Comparison of ENCODE assay signal across 12 cellular contexts in genomic region chr22:26321469-26321913, GRCh38.
DNase-seq lines count a peak whose midpoint lies in the region; ATAC-seq and TF ChIP-seq lines count a peak whose summit lies in the region.
"Had no signal": no experiment of that assay in that cellular context is flagged by ENCODE, and none has a peak within 500 bp of the region (broad histone marks: within the 10 kb centered on the region; RNA-seq: fewer than 3 reads in every experiment).

No MANE protein-coding gene starts in this region.

- DNase-seq in ELR (ENCODE audit: low read depth) (peak; percentile 92), RKO (ENCODE audit: low spot score) (peak; percentile 34), fibroblast of villous mesenchyme (ENCODE audit: low read depth) (peak; percentile 17), posterior cingulate gyrus (peak in 8 of 10 donors; percentile 43 to 95 (median 74)), NCI-H2029 treated with DMSO at 0.1 percent for 48 hours (lab: John Stamatoyannopoulos, UW) (no peak)
- DNase-seq: activated CD4-positive, alpha-beta T cell treated with anti-CD3 and anti-CD28 coated beads for 36 hours; activated gamma-delta T cell; stimulated activated CD4-positive, alpha-beta T cell treated with anti-CD3 and anti-CD28 coated beads, Interleukin-2, amount 100 ng/mL, for 48 hours; stimulated activated naive CD8-positive, alpha-beta T cell treated with anti-CD3 and anti-CD28 coated beads, Interleukin-15, amount 100 ng/mL, for 72 hours had no signal

- H3K4me3 ChIP-seq in fibroblast of villous mesenchyme (ENCODE audit: low read depth, low read length): no peak overlapping the region

- no peak for ATAC-seq in esophagus mucosa
- ATAC-seq in HG03439 (IDR thresholded peaks at IDR 0.05; ENCODE audit: unreplicated experiment): no peak
- no peak for ATAC-seq in GM18519 (IDR thresholded peaks at IDR 0.05; ENCODE audit: low FRiP score, unreplicated experiment)
- ATAC-seq: activated CD4-positive, alpha-beta T cell treated with anti-CD3 and anti-CD28 coated beads for 36 hours; stimulated activated naive CD8-positive, alpha-beta T cell treated with anti-CD3 and anti-CD28 coated beads, Interleukin-15, amount 100 ng/mL, for 72 hours had no signal

- intact Hi-C loops in posterior cingulate gyrus (cut with DNase I): no loop called here

- no peak for TF ChIP-seq CTCF in fibroblast of villous mesenchyme (IDR thresholded peaks at IDR 0.05; ENCODE audit: insufficient read depth, low read depth, low read length)
